Comparison of ENCODE assay signal across 8 cellular contexts in the genomic region with DNA sequence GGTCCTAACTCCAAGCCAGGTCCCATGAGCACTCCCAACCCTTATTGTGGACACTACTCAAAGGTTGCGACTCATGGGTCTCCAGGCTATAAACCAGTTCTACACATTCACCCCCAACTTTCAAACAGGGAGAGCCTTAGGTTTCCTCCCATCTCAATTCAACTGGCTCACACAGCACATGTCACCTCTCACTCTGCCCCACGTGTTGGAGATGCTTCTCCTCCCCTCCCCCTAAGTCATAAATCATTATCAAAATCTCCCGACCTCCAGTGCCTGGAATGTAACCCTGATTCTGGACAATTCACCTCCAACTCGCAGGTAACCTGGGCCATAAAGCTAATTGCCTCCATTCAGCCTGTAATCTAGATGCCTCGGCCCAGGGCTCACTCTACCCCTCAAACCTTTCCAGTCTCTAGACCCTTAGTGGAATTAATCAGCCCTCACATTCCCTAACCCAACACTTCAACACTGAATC.
DNase-seq lines count a peak whose midpoint lies in the region; ATAC-seq and TF ChIP-seq lines count a peak whose summit lies in the region.

No MANE protein-coding gene starts in this region.

- H3K27me3 Mint-ChIP-seq in effector memory CD8-positive, alpha-beta T cell: no peaks in the 10 kb centered on the region

- CTCF ChIA-PET in RWPE1 (lab: Yijun Ruan, JAX): interaction anchor here (0.7 kb wide), 1 partner anchor 210 kb away, joined by 3 read pairs; no protein-coding TSS in a partner anchor

- H3K4me1 ChIP-seq in muscle layer of colon (ENCODE audit: insufficient read depth, low read length): peaks cover 26% of the 10 kb centered on the region

- no peaks in the 10 kb centered on the region for H3K9me3 ChIP-seq in muscle layer of colon (ENCODE audit: low read length)

- peaks cover 32 to 53% of the 10 kb centered on the region in 2 donors for H3K4me1 Mint-ChIP-seq in effector memory CD8-positive, alpha-beta T cell (ENCODE audit: low read depth in 2 of 2)

- H3K4me3 ChIP-seq in muscle layer of colon (ENCODE audit: low read depth in 1 of 2, low read length in 2 of 2): peak overlapping the region; percentile 84 to 99

- peaks cover 5% of the 10 kb centered on the region for H3K36me3 ChIP-seq in muscle layer of colon (ENCODE audit: insufficient read depth, low read length)

- peak; percentile 12 for DNase-seq in stimulated activated CD4-positive, alpha-beta T cell treated with anti-CD3 and anti-CD28 coated beads, Interleukin-1b, Interleukin-23, amount 100 ng/mL, for 48 hours
- no peak for DNase-seq in stimulated activated CD4-positive, alpha-beta T cell treated with anti-CD3 and anti-CD28 coated beads, Interleukin-4, amount 100 ng/mL, for 1 hour
- DNase-seq in RWPE1 (ENCODE audit: low spot score): peak; percentile 63
- DNase-seq in effector memory CD8-positive, alpha-beta T cell: no peak
- no peak for DNase-seq in stimulated activated naive CD4-positive, alpha-beta T cell (lab: John Stamatoyannopoulos, UW)
- no peak for DNase-seq in GF-D8 (lab: John Stamatoyannopoulos, UW)
- no peak for DNase-seq in NCI-H2107 treated with DMSO at 0.1 percent for 48 hours (lab: John Stamatoyannopoulos, UW; ENCODE audit: unreplicated experiment)

- H3K27ac Mint-ChIP-seq in effector memory CD8-positive, alpha-beta T cell: peak overlapping the region; percentile 96 to 98

- peak overlapping the region; percentile 58 for H3K9ac ChIP-seq in muscle layer of colon (ENCODE audit: low read length)

- no peak for TF ChIP-seq CTCF in RWPE1 (conservative IDR thresholded peaks at IDR 0.05; ENCODE audit: low read depth)

- POLR2A ChIA-PET in RWPE1 (lab: Yijun Ruan, JAX; ENCODE audit: low non-redundant PET): no interaction called here

- H3K27me3 ChIP-seq in muscle layer of colon (ENCODE audit: control insufficient read depth in 1 of 2, insufficient read depth in 2 of 2, low read length in 2 of 2): no peaks in the 10 kb centered on the region

- H3K36me3 Mint-ChIP-seq in effector memory CD8-positive, alpha-beta T cell (ENCODE audit: insufficient read depth): peaks cover 5% of the 10 kb centered on the region

- peak overlapping the region; percentile 95 for H3K4me3 Mint-ChIP-seq in effector memory CD8-positive, alpha-beta T cell

- H3K27ac ChIP-seq in RWPE1: peak overlapping the region; percentile 79
- H3K27ac ChIP-seq in muscle layer of colon (ENCODE audit: low read depth, low read length): peak overlapping the region; percentile 71

- no peak for ATAC-seq in effector memory CD8-positive, alpha-beta T cell (replicated peaks)

- no peaks in the 10 kb centered on the region for H3K9me3 Mint-ChIP-seq in effector memory CD8-positive, alpha-beta T cell

Comparison
In these comparisons a context has a peak if more than half of its experiments do, and no peak if none do; other contexts are left out.
1. DNase-seq: peak in stimulated activated CD4-positive, alpha-beta T cell treated with anti-CD3 and anti-CD28 coated beads, Interleukin-1b, Interleukin-23, amount 100 ng/mL, for 48 hours (single experiment) and RWPE1 (single experiment); none in stimulated activated CD4-positive, alpha-beta T cell treated with anti-CD3 and anti-CD28 coated beads, Interleukin-4, amount 100 ng/mL, for 1 hour (single experiment), effector memory CD8-positive, alpha-beta T cell (0 of 3), stimulated activated naive CD4-positive, alpha-beta T cell (0 of 6), GF-D8 (single experiment) and NCI-H2107 treated with DMSO at 0.1 percent for 48 hours (single experiment).